19 cellular contexts compared by ENCODE assay signal in genomic region chr11:131750152-131750551, GRCh38.
"Had no signal": no experiment of that assay in that cellular context is flagged by ENCODE, and none has a peak within 500 bp of the region (broad histone marks: within the 10 kb centered on the region; RNA-seq: fewer than 3 reads in every experiment).

No MANE protein-coding gene starts in this region.

- DNase-seq: effector CD4-positive, alpha-beta T cell; endodermal cell; foreskin keratinocyte; kidney; left cardiac atrium; left ventricle myocardium inferior; lower lobe of right lung; midbrain; occipital lobe; psoas muscle; retina; small intestine; stimulated activated CD4-positive, alpha-beta T cell treated with anti-CD3 and anti-CD28 coated beads, Interleukin-2, amount 100 ng/mL, for 48 hours; stimulated activated naive CD4-positive, alpha-beta T cell treated with Interleukin-2 at 50 U/mL for 16 hours; trophoblast cell had no signal

- ATAC-seq: foreskin keratinocyte; left cardiac atrium; lower lobe of right lung; natural killer cell treated with Interleukin-12 subunit alpha and Interleukin-12 subunit beta and Interleukin-15 and Interleukin-18, amount 100 ng/mL, for 72 hours; psoas muscle; sciatic nerve had no signal

- H3K79me2 ChIP-seq: hepatocyte had no signal

- H3K4me3 ChIP-seq: coronary artery, hepatocyte, left ventricle myocardium inferior, lower lobe of right lung, psoas muscle had no signal

- H3K27me3 ChIP-seq: foreskin keratinocyte, hepatocyte had no signal

- H3K4me2 ChIP-seq: hepatocyte had no signal

- H3K9me3 ChIP-seq: left ventricle myocardium inferior, lower lobe of right lung, psoas muscle had no signal

- H3K27ac ChIP-seq: coronary artery, foreskin keratinocyte, hepatocyte, left ventricle myocardium inferior, lower lobe of right lung, psoas muscle had no signal

- H3K4me1 ChIP-seq: foreskin keratinocyte, lower lobe of right lung, psoas muscle had no signal

- H2AFZ ChIP-seq: hepatocyte had no signal

- FAIRE-seq: kidney, small intestine had no signal

- H3K36me3 ChIP-seq: left ventricle myocardium inferior, lower lobe of right lung had no signal
